8 cellular contexts compared by ENCODE assay signal in the genomic region with DNA sequence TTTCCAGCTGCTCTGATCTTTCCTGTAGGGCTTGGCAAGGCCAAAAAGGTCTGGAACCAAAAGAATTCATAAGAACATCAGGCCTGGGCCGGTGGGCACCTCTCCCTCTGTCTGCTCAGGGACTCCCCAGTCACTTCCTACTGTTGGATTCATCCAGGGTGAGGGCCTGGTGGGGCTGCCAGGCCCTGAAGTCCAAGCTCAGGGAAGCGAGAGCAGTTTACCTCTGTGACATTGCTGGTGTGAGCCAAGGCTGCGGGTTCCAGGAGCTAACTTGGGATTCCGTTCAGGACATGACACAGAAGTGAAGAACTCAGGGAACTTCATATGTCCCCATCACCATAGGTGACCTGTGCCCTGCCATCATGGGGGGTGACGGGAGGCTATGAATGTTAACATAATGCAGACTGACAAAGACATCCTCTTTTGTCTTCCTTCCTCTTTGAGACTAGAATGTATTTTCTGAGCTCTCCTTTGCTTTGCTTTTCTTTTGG.
DNase-seq lines count a peak whose midpoint lies in the region; ATAC-seq, FAIRE-seq and TF ChIP-seq lines count a peak whose summit lies in the region.

No MANE protein-coding gene starts in this region.

- no TSS peak for BruUV-seq in PC-9 (replicated peaks; lab: Mats Ljungman, UMichigan)

- intact Hi-C loops in PC-9 (cut with micrococcal nuclease; ENCODE audit: unreplicated experiment) (loop anchor here (1.0 to 2.0 kb wide), 3 partner anchors 20 to 107 kb away; no protein-coding TSS in a partner anchor), prostate gland (cut with DNase I) (loop anchor here (2.0 to 5.0 kb wide), 2 partner anchors 91 to 108 kb away; no protein-coding TSS in a partner anchor)

- no peak for FAIRE-seq in GM19239 (lab: Jason Lieb, UNC)

- 61% methylated on average over 5 of the region's 5 CpGs for WGBS in prostate gland

- no peaks in the 10 kb centered on the region for H3K27me3 ChIP-seq in PC-9 (ENCODE audit: insufficient read depth, low read depth)
- H3K27me3 ChIP-seq in prostate gland (replicated peaks; ENCODE audit: insufficient read depth) = no peaks in the 10 kb centered on the region

- no peaks in the 10 kb centered on the region for H4K20me1 ChIP-seq in PC-9 (ENCODE audit: insufficient read depth)

- H3K36me3 ChIP-seq in PC-9 (ENCODE audit: low read depth) = no peaks in the 10 kb centered on the region
- H3K36me3 ChIP-seq in prostate gland = no peaks in the 10 kb centered on the region

- no peak for ATAC-seq in GM18858 (IDR thresholded peaks at IDR 0.05; ENCODE audit: unreplicated experiment)

- no peaks in the 10 kb centered on the region for H3K79me2 ChIP-seq in PC-9 (ENCODE audit: low read depth)

- peaks cover 34% of the 10 kb centered on the region for H3F3A ChIP-seq in PC-9 (ENCODE audit: insufficient read depth, low read depth)

- CTCF ChIA-PET in PC-9 (lab: Charles Lee) = interaction anchor here (0.6 to 1.3 kb wide), 4 partner anchors 8 to 271 kb away, joined by 4 to 7 read pairs (median 4); no protein-coding TSS in a partner anchor

- no peaks in the 10 kb centered on the region for H3K9me3 ChIP-seq in PC-9 (ENCODE audit: insufficient read depth, low read depth)
- no peaks in the 10 kb centered on the region for H3K9me3 ChIP-seq in prostate gland

- no peaks in the 10 kb centered on the region for H3K9me2 ChIP-seq in PC-9 (ENCODE audit: insufficient read depth)

- peaks cover 52% of the 10 kb centered on the region for H3K4me1 ChIP-seq in PC-9 (replicated peaks; ENCODE audit: insufficient read depth)
- H3K4me1 ChIP-seq in prostate gland (replicated peaks) = peaks cover 8% of the 10 kb centered on the region

- H2AFZ ChIP-seq in PC-9 = peak overlapping the region; percentile 74; the same call in 1 of the 2 replicates

- peak overlapping the region; percentile 71 for H3K4me2 ChIP-seq in PC-9

- peak; percentile 24 for DNase-seq in ELR (ENCODE audit: low read depth)
- no peak for DNase-seq in PC-9
- peak; percentile 40 for DNase-seq in germinal center (ENCODE audit: low spot score)
- no peak for DNase-seq in prostate gland (ENCODE audit: low spot score)
- no peak for DNase-seq in GM10266 (ENCODE audit: extremely low spot score)
- DNase-seq in stimulated activated CD4-positive, alpha-beta T cell treated with anti-CD3 and anti-CD28 coated beads, Interleukin-4, amount 100 ng/mL, for 4 hours = no peak
- DNase-seq in GM19239 (ENCODE audit: insufficient read length, low spot score) = no peak

- peak overlapping the region; percentile 49; the same call in 1 of the 2 replicates for H3K4me3 ChIP-seq in PC-9
- H3K4me3 ChIP-seq in prostate gland = no peak overlapping the region

- POLR2A ChIA-PET in PC-9 (lab: Charles Lee; ENCODE audit: unreplicated experiment) = interaction anchor here (0.6 to 1.8 kb wide), 5 partner anchors 20 to 209 kb away, joined by 3 to 38 read pairs (median 6); no protein-coding TSS in a partner anchor

- no peak for TF ChIP-seq CTCF in PC-9 (conservative IDR thresholded peaks at IDR 0.05)
- no peak for TF ChIP-seq CTCF in prostate gland (IDR thresholded peaks at IDR 0.05)
- no peak for TF ChIP-seq CTCF in GM10266 (IDR thresholded peaks at IDR 0.05; ENCODE audit: control insufficient read depth, insufficient read depth, low read depth, missing control alignments)

- no peak for TF ChIP-seq POLR2A in prostate gland (IDR thresholded peaks at IDR 0.05)

- H3K27ac ChIP-seq in PC-9 (peak overlapping the region; percentile 86), prostate gland (peak overlapping the region; percentile 75 to 84)

Comparison
In these comparisons a context has a peak if more than half of its experiments do, and no peak if none do; other contexts are left out.
1. DNase-seq: peak in ELR (single experiment) and germinal center (single experiment); none in PC-9 (0 of 2), prostate gland (single experiment), GM10266 (single experiment), stimulated activated CD4-positive, alpha-beta T cell treated with anti-CD3 and anti-CD28 coated beads, Interleukin-4, amount 100 ng/mL, for 4 hours (0 of 2) and GM19239 (single experiment).